In the genomic region with DNA sequence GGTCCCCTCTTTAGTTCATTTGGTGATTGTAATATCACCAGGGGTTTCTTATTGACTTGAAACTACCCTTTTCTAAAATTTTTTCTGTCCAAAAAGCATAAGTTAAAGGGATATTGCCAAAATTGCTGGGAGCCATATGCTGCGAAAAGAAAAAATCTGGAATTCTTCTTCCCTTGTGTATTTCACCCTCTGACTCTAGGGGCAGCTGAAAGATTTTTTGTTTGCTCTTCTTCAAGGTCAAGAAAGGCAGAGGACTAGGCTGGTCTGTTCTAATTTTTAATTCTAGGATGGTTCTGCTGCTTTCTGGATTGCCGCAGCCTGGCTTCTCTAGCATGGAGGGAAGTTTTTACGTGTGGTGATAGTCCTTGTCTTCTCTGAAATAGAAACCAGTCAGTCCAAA, we compare ENCODE assay signal across 13 cellular contexts.
A peak's percentile ranks its signal among the peaks of the same experiment; 100 is the strongest.
DNase-seq lines count a peak whose midpoint lies in the region; ATAC-seq and TF ChIP-seq lines count a peak whose summit lies in the region.
"Had no signal": no experiment of that assay in that cellular context is flagged by ENCODE, and none has a peak within 500 bp of the region (broad histone marks: within the 10 kb centered on the region; RNA-seq: fewer than 3 reads in every experiment).

No MANE protein-coding gene starts in this region.

- no peak overlapping the region for H2AFZ ChIP-seq in OCI-LY1 (ENCODE audit: low read length)

- H3K4me3 ChIP-seq in OCI-LY1 (ENCODE audit: low read depth, low read length, poor library complexity, severe bottlenecking) (peak overlapping the region; percentile 43), endodermal cell (ENCODE audit: low read length) (no peak overlapping the region), esophagus squamous epithelium (peak overlapping the region in 1 of 4 donors; percentile 37)

- H3K27ac ChIP-seq in OCI-LY1 (ENCODE audit: low read depth, low read length, poor library complexity, severe bottlenecking) = no peak overlapping the region
- H3K27ac ChIP-seq in endodermal cell (ENCODE audit: low read depth, low read length) = no peak overlapping the region
- H3K27ac ChIP-seq in esophagus squamous epithelium = no peak overlapping the region
- H3K27ac ChIP-seq: upper lobe of right lung had no signal

- no peaks in the 10 kb centered on the region for H4K20me1 ChIP-seq in OCI-LY1 (ENCODE audit: insufficient read depth, low read length)

- peaks cover 33% of the 10 kb centered on the region for H3K4me1 Mint-ChIP-seq in activated naive CD4-positive, alpha-beta T cell treated with anti-CD3 and anti-CD28 coated beads for 36 hours (ENCODE audit: low read depth)
- peaks cover 13% of the 10 kb centered on the region for H3K4me1 Mint-ChIP-seq in endodermal cell
- H3K4me1 Mint-ChIP-seq in stimulated activated effector memory CD8-positive, alpha-beta T cell treated with anti-CD3 and anti-CD28 coated beads, Interleukin-12 subunit alpha, Interleukin-12 subunit beta, amount 100 ng/mL, for 72 hours = peaks cover 44% of the 10 kb centered on the region

- no peaks in the 10 kb centered on the region for H3K36me3 Mint-ChIP-seq in activated naive CD4-positive, alpha-beta T cell treated with anti-CD3 and anti-CD28 coated beads for 36 hours (ENCODE audit: low read depth)
- no peaks in the 10 kb centered on the region for H3K36me3 Mint-ChIP-seq in endodermal cell (ENCODE audit: low read depth)
- H3K36me3 Mint-ChIP-seq in stimulated activated effector memory CD8-positive, alpha-beta T cell treated with anti-CD3 and anti-CD28 coated beads, Interleukin-12 subunit alpha, Interleukin-12 subunit beta, amount 100 ng/mL, for 72 hours = peaks cover 8% of the 10 kb centered on the region
- H3K36me3 Mint-ChIP-seq: WTC11 had no signal

- no peaks in the 10 kb centered on the region for H3K79me2 ChIP-seq in OCI-LY1 (ENCODE audit: insufficient read depth, low read length)

- 86 to 100% methylated on average over 3 of the region's 3 CpGs for WGBS in endodermal cell (ENCODE audit: insufficient coverage in 1 of 2, insufficient read length in 1 of 2), 2 experiments
- 68 to 78% methylated on average over 3 of the region's 3 CpGs for WGBS in esophagus squamous epithelium, 2 donors

- H3K4me1 ChIP-seq in OCI-LY1 (ENCODE audit: insufficient read depth, low read length, severe bottlenecking) = peaks cover 37% of the 10 kb centered on the region
- no peaks in the 10 kb centered on the region for H3K4me1 ChIP-seq in endodermal cell (ENCODE audit: control insufficient read depth, insufficient read depth, low read length)
- peaks cover 13 to 41% (median 23%) of the 10 kb centered on the region in 3 donors for H3K4me1 ChIP-seq in esophagus squamous epithelium

- H3K9me2 ChIP-seq in OCI-LY1 (ENCODE audit: low read depth, low read length) = no peaks in the 10 kb centered on the region

- H3K36me3 ChIP-seq in OCI-LY1 (ENCODE audit: insufficient read depth, low read length) (no peaks in the 10 kb centered on the region), endodermal cell (ENCODE audit: control insufficient read depth, insufficient read depth, low read length) (no peaks in the 10 kb centered on the region), esophagus squamous epithelium (no peaks in the 10 kb centered on the region)
- H3K36me3 ChIP-seq: upper lobe of right lung had no signal

- ATAC-seq in stimulated activated effector memory CD8-positive, alpha-beta T cell treated with anti-CD3 and anti-CD28 coated beads, Interleukin-12 subunit alpha, Interleukin-12 subunit beta, amount 100 ng/mL, for 72 hours = no peak
- ATAC-seq: esophagus mucosa, upper lobe of right lung, WTC11 had no signal

- TF ChIP-seq POLR2A in esophagus squamous epithelium (IDR thresholded peaks at IDR 0.05) = no peak

- no peaks in the 10 kb centered on the region for H3K9me3 Mint-ChIP-seq in activated naive CD4-positive, alpha-beta T cell treated with anti-CD3 and anti-CD28 coated beads for 36 hours
- H3K9me3 Mint-ChIP-seq in endodermal cell = no peaks in the 10 kb centered on the region
- H3K9me3 Mint-ChIP-seq in stimulated activated effector memory CD8-positive, alpha-beta T cell treated with anti-CD3 and anti-CD28 coated beads, Interleukin-12 subunit alpha, Interleukin-12 subunit beta, amount 100 ng/mL, for 72 hours = no peaks in the 10 kb centered on the region
- H3K9me3 Mint-ChIP-seq: WTC11 had no signal

- DNase-seq in activated naive CD4-positive, alpha-beta T cell treated with anti-CD3 and anti-CD28 coated beads for 36 hours = no peak
- no peak for DNase-seq in activated naive CD4-positive, alpha-beta T cell (lab: John Stamatoyannopoulos, UW)
- DNase-seq in endodermal cell = peak; percentile 36
- DNase-seq in stimulated activated effector memory CD8-positive, alpha-beta T cell treated with anti-CD3 and anti-CD28 coated beads, Interleukin-12 subunit alpha, Interleukin-12 subunit beta, amount 100 ng/mL, for 72 hours (ENCODE audit: low spot score in 2 of 2) = no peak
- no peak for DNase-seq in occipital lobe (lab: John Stamatoyannopoulos, UW)
- no peak for DNase-seq in A172 (ENCODE audit: low spot score)
- DNase-seq in esophagus squamous epithelium (lab: John Stamatoyannopoulos, UW) = no peak
- DNase-seq: kidney glomerular epithelial cell, NCI-H146, upper lobe of right lung had no signal

- H3K27me3 ChIP-seq in OCI-LY1 (ENCODE audit: insufficient read depth, low read length) (peaks cover 27% of the 10 kb centered on the region), endodermal cell (ENCODE audit: control insufficient read depth, insufficient read depth, low read length, poor library complexity, severe bottlenecking) (peaks cover 90% of the 10 kb centered on the region), esophagus squamous epithelium (peaks cover 0 to 62% (median 5%) of the 10 kb centered on the region in 4 donors)

- H3K27ac Mint-ChIP-seq in activated naive CD4-positive, alpha-beta T cell treated with anti-CD3 and anti-CD28 coated beads for 36 hours = no peak overlapping the region
- no peak overlapping the region for H3K27ac Mint-ChIP-seq in endodermal cell
- no peak overlapping the region for H3K27ac Mint-ChIP-seq in stimulated activated effector memory CD8-positive, alpha-beta T cell treated with anti-CD3 and anti-CD28 coated beads, Interleukin-12 subunit alpha, Interleukin-12 subunit beta, amount 100 ng/mL, for 72 hours
- H3K27ac Mint-ChIP-seq: WTC11 had no signal

- H3K4me3 Mint-ChIP-seq in activated naive CD4-positive, alpha-beta T cell treated with anti-CD3 and anti-CD28 coated beads for 36 hours = peak overlapping the region; percentile 63
- no peak overlapping the region for H3K4me3 Mint-ChIP-seq in endodermal cell
- H3K4me3 Mint-ChIP-seq in stimulated activated effector memory CD8-positive, alpha-beta T cell treated with anti-CD3 and anti-CD28 coated beads, Interleukin-12 subunit alpha, Interleukin-12 subunit beta, amount 100 ng/mL, for 72 hours = peak overlapping the region; percentile 80

- TF ChIP-seq CTCF in OCI-LY1 (IDR thresholded peaks at IDR 0.05; ENCODE audit: low read length) (no peak), endodermal cell (conservative IDR thresholded peaks at IDR 0.05) (no peak), esophagus squamous epithelium (IDR thresholded peaks at IDR 0.05) (no peak)

- H3K27me3 Mint-ChIP-seq in activated naive CD4-positive, alpha-beta T cell treated with anti-CD3 and anti-CD28 coated beads for 36 hours (ENCODE audit: low read depth) = peaks cover 65% of the 10 kb centered on the region
- peaks cover 85% of the 10 kb centered on the region for H3K27me3 Mint-ChIP-seq in endodermal cell (ENCODE audit: insufficient read depth)

- peak overlapping the region; percentile 62 for H3K4me2 ChIP-seq in OCI-LY1 (ENCODE audit: low read length)

- H3F3A ChIP-seq in OCI-LY1 (ENCODE audit: insufficient read depth, low read length) = no peaks in the 10 kb centered on the region

- H3K9ac ChIP-seq in OCI-LY1 (ENCODE audit: low read length) = no peak overlapping the region
- H3K9ac ChIP-seq in endodermal cell (ENCODE audit: extremely low read depth, low read length, poor library complexity, severe bottlenecking) = no peak overlapping the region

- intact Hi-C loops in activated naive CD4-positive, alpha-beta T cell treated with anti-CD3 and anti-CD28 coated beads for 36 hours (cut with micrococcal nuclease) = loop anchor here (2.0 to 5.0 kb wide), 2 partner anchors 74 to 415 kb away; no protein-coding TSS in a partner anchor
- intact Hi-C loops in esophagus squamous epithelium (cut with DNase I) = no loop called here

- H3K9me3 ChIP-seq in OCI-LY1 (ENCODE audit: low read length) = no peaks in the 10 kb centered on the region
- no peaks in the 10 kb centered on the region for H3K9me3 ChIP-seq in endodermal cell (ENCODE audit: control insufficient read depth, low read length)
- H3K9me3 ChIP-seq in esophagus squamous epithelium = no peaks in the 10 kb centered on the region
- H3K9me3 ChIP-seq: upper lobe of right lung had no signal

- CTCF ChIA-PET in activated naive CD4-positive, alpha-beta T cell treated with anti-CD3 and anti-CD28 coated beads for 36 hours (lab: Charles Lee) = interaction anchor here (0.8 to 1.8 kb wide), 4 partner anchors 12 to 415 kb away, joined by 3 to 6 read pairs (median 4); no protein-coding TSS in a partner anchor
